8 cellular contexts compared by ENCODE assay signal in the genomic region with DNA sequence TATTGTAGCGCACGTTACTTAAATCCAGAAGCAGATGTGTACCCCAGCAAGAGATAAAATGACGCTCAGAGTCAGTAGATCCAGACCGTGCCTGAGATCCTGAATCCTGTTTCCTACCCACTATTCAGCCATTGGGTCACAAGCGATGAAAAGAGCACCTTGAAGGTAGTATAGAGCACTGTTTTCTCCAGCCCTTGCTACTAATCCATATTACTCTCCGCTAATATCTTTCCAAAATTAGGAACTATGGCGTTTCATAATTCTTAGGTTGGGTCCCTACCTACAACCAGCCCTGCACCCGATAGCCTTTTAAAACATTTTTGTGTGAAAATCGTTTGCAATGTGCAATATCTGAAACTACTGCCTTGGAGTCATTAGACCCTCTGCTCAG. TPM values are rescaled to one million over a fixed set of nuclear protein-coding genes. Genes with fewer than 3 reads are reported as not detected.
A peak's percentile ranks its signal among the peaks of the same experiment; 100 is the strongest.
DNase-seq lines count a peak whose midpoint lies in the region; ATAC-seq and TF ChIP-seq lines count a peak whose summit lies in the region.

No MANE protein-coding gene starts in this region.

- H3K36me3 ChIP-seq in colonic mucosa = no peaks in the 10 kb centered on the region
- peaks cover 18 to 23% of the 10 kb centered on the region in 2 donors for H3K36me3 ChIP-seq in muscle layer of duodenum (ENCODE audit: control insufficient read depth in 1 of 2, insufficient read depth in 2 of 2, low read length in 2 of 2)

- H3K4me1 ChIP-seq in colonic mucosa (no peaks in the 10 kb centered on the region), muscle layer of duodenum (ENCODE audit: control insufficient read depth in 1 of 2, insufficient read depth in 2 of 2, low read length in 2 of 2) (peaks cover 15 to 16% of the 10 kb centered on the region in 2 donors)

- H3K27ac ChIP-seq in colonic mucosa (peak overlapping the region; percentile 85), muscle layer of duodenum (ENCODE audit: low read length) (peak overlapping the region; percentile 95)

- H3K4me3 ChIP-seq in AG10803 (ENCODE audit: low read length) (peak overlapping the region; percentile 98), colonic mucosa (peak overlapping the region; percentile 82), muscle layer of duodenum (ENCODE audit: low read depth in 1 of 2, low read length in 2 of 2) (peak overlapping the region; percentile 93 to 100)

- H3K9me3 ChIP-seq in colonic mucosa = no peaks in the 10 kb centered on the region
- H3K9me3 ChIP-seq in muscle layer of duodenum (ENCODE audit: control insufficient read depth in 1 of 2, low read length in 2 of 2) = no peaks in the 10 kb centered on the region

- no peak for TF ChIP-seq CTCF in AG10803 (conservative IDR thresholded peaks at IDR 0.05; ENCODE audit: low read length)
- TF ChIP-seq CTCF in colonic mucosa (IDR thresholded peaks at IDR 0.05) = no peak

- DNase-seq in AG10803 (ENCODE audit: low read depth) (no peak), HuH-7 (ENCODE audit: low spot score) (peak; percentile 57), colonic mucosa (no peak), SK-N-DZ (ENCODE audit: low spot score) (no peak), GM19240 (ENCODE audit: insufficient read length, low spot score) (no peak), SHP77 treated with DMSO at 0.1 percent for 48 hours (lab: John Stamatoyannopoulos, UW) (no peak)

- H3K9ac ChIP-seq in colonic mucosa (ENCODE audit: low read depth in 2 of 2, low read length in 2 of 2) = peak overlapping the region; percentile 66 to 81

- no peaks in the 10 kb centered on the region for H3K27me3 ChIP-seq in colonic mucosa
- H3K27me3 ChIP-seq in muscle layer of duodenum (ENCODE audit: low read depth, low read length) = no peaks in the 10 kb centered on the region

- intact Hi-C loops in colonic mucosa (cut with DNase I) = no loop called here

- peak; percentile 9 for ATAC-seq in GM21447 (IDR thresholded peaks at IDR 0.05; ENCODE audit: unreplicated experiment)

RNA-seq across cellular contexts. Expression of a gene that starts 0.6 kb away (rescaled TPM):
- total RNA-seq in colonic mucosa = 10 to 100 TPM; 18.0 to 29.3 TPM
- polyA plus RNA-seq in SK-N-DZ (2014; cell fraction: cytosol; rRNA removed) = 8.8 and 12.4 TPM in 2 replicates
- 7.5 and 16.8 TPM in 2 replicates for polyA plus RNA-seq in SK-N-DZ (2014; cell fraction: nucleus; rRNA removed)

RNA-seq across cellular contexts. Expression of a gene that starts 0.8 kb away (rescaled TPM):
- total RNA-seq in colonic mucosa = 10 to 100 TPM; 13.1 to 19.1 TPM
- 54.7 and 56.8 TPM in 2 replicates for polyA plus RNA-seq in SK-N-DZ (2014; cell fraction: cytosol; rRNA removed)
- 34.1 and 50.7 TPM in 2 replicates for polyA plus RNA-seq in SK-N-DZ (2014; cell fraction: nucleus; rRNA removed)
